Comparison of ENCODE assay signal across 13 cellular contexts in genomic region chr2:21234721-21235120, GRCh38.
DNase-seq lines count a peak whose midpoint lies in the region; ATAC-seq and TF ChIP-seq lines count a peak whose summit lies in the region.
"Had no signal": no experiment of that assay in that cellular context is flagged by ENCODE, and none has a peak within 500 bp of the region (broad histone marks: within the 10 kb centered on the region; RNA-seq: fewer than 3 reads in every experiment).

No MANE protein-coding gene starts in this region.

- no peak overlapping the region for H3K4me3 ChIP-seq in Karpas-422 (ENCODE audit: low read length)
- H3K4me3 ChIP-seq in mesendoderm (ENCODE audit: low read length), result no peak overlapping the region
- no peak overlapping the region for H3K4me3 ChIP-seq in trophoblast cell (ENCODE audit: low read depth, low read length)
- H3K4me3 ChIP-seq in mesenchymal stem cell (ENCODE audit: insufficient read depth in 1 of 2, low read depth in 1 of 2, low read length in 2 of 2), result no peak overlapping the region
- H3K4me3 ChIP-seq: BLaER1 treated with 17β-estradiol and CSF1 and Interleukin-3, amounts not matched to agents 10 nM and 100 nM; GM23338; HAP-1 had no signal

- H3K79me1 ChIP-seq in mesendoderm (ENCODE audit: low read length) (no peaks in the 10 kb centered on the region), trophoblast cell (ENCODE audit: low read length) (no peaks in the 10 kb centered on the region), mesenchymal stem cell (replicated peaks; ENCODE audit: low read length, poor library complexity, severe bottlenecking) (no peaks in the 10 kb centered on the region)

- H3K18ac ChIP-seq in mesendoderm (ENCODE audit: low read length) (no peak overlapping the region), trophoblast cell (ENCODE audit: low read length) (no peak overlapping the region), mesenchymal stem cell (ENCODE audit: low read depth in 1 of 2, low read length in 2 of 2) (no peak overlapping the region)

- no peak overlapping the region for H3K9ac ChIP-seq in Karpas-422 (ENCODE audit: low read length)
- H3K9ac ChIP-seq in mesendoderm (ENCODE audit: low read length), result no peak overlapping the region
- H3K9ac ChIP-seq in trophoblast cell (ENCODE audit: low read length), result no peak overlapping the region
- H3K9ac ChIP-seq in mesenchymal stem cell (ENCODE audit: low read length), result no peak overlapping the region
- H3K9ac ChIP-seq: BLaER1 treated with 17β-estradiol and CSF1 and Interleukin-3, amounts not matched to agents 10 nM and 100 nM had no signal

- H3K36me3 ChIP-seq in Karpas-422 (ENCODE audit: insufficient read depth, low read length) (no peaks in the 10 kb centered on the region), mesendoderm (ENCODE audit: control insufficient read depth, insufficient read depth, low read length) (no peaks in the 10 kb centered on the region), trophoblast cell (ENCODE audit: control insufficient read depth in 1 of 2, insufficient read depth in 2 of 2, low read length in 2 of 2) (no peaks in the 10 kb centered on the region), mesenchymal stem cell (ENCODE audit: control insufficient read depth in 1 of 2, insufficient read depth in 2 of 2, low read depth in 1 of 2, low read length in 2 of 2) (no peaks in the 10 kb centered on the region)
- H3K36me3 ChIP-seq: BLaER1 treated with 17β-estradiol and CSF1 and Interleukin-3, amounts not matched to agents 10 nM and 100 nM; HAP-1 had no signal

- H2BK120ac ChIP-seq in mesendoderm (ENCODE audit: low read depth, low read length), result no peak overlapping the region
- no peak overlapping the region for H2BK120ac ChIP-seq in trophoblast cell (ENCODE audit: insufficient read depth, low read length, poor library complexity)
- no peak overlapping the region for H2BK120ac ChIP-seq in mesenchymal stem cell (ENCODE audit: low read depth, low read length)

- no peaks in the 10 kb centered on the region for H3K79me2 ChIP-seq in Karpas-422 (ENCODE audit: low read length)
- H3K79me2 ChIP-seq in mesendoderm (ENCODE audit: control insufficient read depth, insufficient read depth, low read length), result no peaks in the 10 kb centered on the region
- no peaks in the 10 kb centered on the region for H3K79me2 ChIP-seq in trophoblast cell (ENCODE audit: control insufficient read depth, insufficient read depth, low read length, poor library complexity)

- H4K20me1 ChIP-seq in Karpas-422 (ENCODE audit: insufficient read depth, low read depth, low read length), result no peaks in the 10 kb centered on the region
- H4K20me1 ChIP-seq: BLaER1 treated with 17β-estradiol and CSF1 and Interleukin-3, amounts not matched to agents 10 nM and 100 nM had no signal

- no peak overlapping the region for H4K8ac ChIP-seq in mesendoderm (ENCODE audit: low read depth, low read length)
- H4K8ac ChIP-seq in trophoblast cell (ENCODE audit: low read depth, low read length), result no peak overlapping the region
- no peak overlapping the region for H4K8ac ChIP-seq in mesenchymal stem cell (ENCODE audit: low read length)

- no peak overlapping the region for H2BK15ac ChIP-seq in mesendoderm (replicated peaks; ENCODE audit: low read depth)
- no peak overlapping the region for H2BK15ac ChIP-seq in mesenchymal stem cell (ENCODE audit: low read depth, poor library complexity, severe bottlenecking)

- H3K14ac ChIP-seq in trophoblast cell (ENCODE audit: low read length), result no peak overlapping the region
- no peak overlapping the region for H3K14ac ChIP-seq in mesenchymal stem cell (ENCODE audit: low read length in 2 of 2)

- no peak overlapping the region for H3K23ac ChIP-seq in mesendoderm (ENCODE audit: low read length)
- H3K23ac ChIP-seq in trophoblast cell (ENCODE audit: low read length), result no peak overlapping the region
- no peak overlapping the region for H3K23ac ChIP-seq in mesenchymal stem cell (ENCODE audit: low read length in 2 of 2)

- no peak for TF ChIP-seq CTCF in VCaP (conservative IDR thresholded peaks at IDR 0.05)

- H3K4me2 ChIP-seq in Karpas-422 (ENCODE audit: low read depth, low read length, poor library complexity, severe bottlenecking) (no peak overlapping the region), mesendoderm (ENCODE audit: low read length) (no peak overlapping the region), trophoblast cell (ENCODE audit: low read length) (no peak overlapping the region), mesenchymal stem cell (ENCODE audit: low read length, poor library complexity, severe bottlenecking) (no peak overlapping the region)
- H3K4me2 ChIP-seq: BLaER1 treated with 17β-estradiol and CSF1 and Interleukin-3, amounts not matched to agents 10 nM and 100 nM; GM23338 had no signal

- H3K56ac ChIP-seq in mesendoderm (ENCODE audit: low read length), result no peak overlapping the region

- no peak for ATAC-seq in GM19395 (IDR thresholded peaks at IDR 0.05; ENCODE audit: unreplicated experiment)
- ATAC-seq: GM23338 had no signal

- H2BK12ac ChIP-seq in trophoblast cell (ENCODE audit: low read length), result no peak overlapping the region
- no peak overlapping the region for H2BK12ac ChIP-seq in mesenchymal stem cell (ENCODE audit: low read length in 2 of 2)

- H4K5ac ChIP-seq in mesendoderm (ENCODE audit: low read length), result no peak overlapping the region

- WGBS in mesendoderm (ENCODE audit: extremely low coverage, insufficient coverage, low lambda C conversion rate), result no CpG with 5 or more reads among the region's 2 CpGs
- no CpG with 5 or more reads among the region's 2 CpGs for WGBS in trophoblast cell (ENCODE audit: extremely low coverage, insufficient coverage, insufficient read length)
- 96% methylated on average over 2 of the region's 2 CpGs for WGBS in mesenchymal stem cell

- no peak overlapping the region for H2AK5ac ChIP-seq in mesendoderm (ENCODE audit: low read length)
- H2AK5ac ChIP-seq in trophoblast cell (ENCODE audit: low read length), result no peak overlapping the region
- no peak overlapping the region for H2AK5ac ChIP-seq in mesenchymal stem cell (ENCODE audit: low read length, severe bottlenecking)

- H2BK5ac ChIP-seq in mesendoderm (ENCODE audit: low read length) (no peak overlapping the region), trophoblast cell (ENCODE audit: low read depth, low read length, poor library complexity) (no peak overlapping the region), mesenchymal stem cell (ENCODE audit: low read depth, low read length, poor library complexity, severe bottlenecking) (no peak overlapping the region)

- H3K9me3 ChIP-seq in Karpas-422 (ENCODE audit: low read length) (no peaks in the 10 kb centered on the region), trophoblast cell (ENCODE audit: insufficient read depth, low read depth, low read length) (no peaks in the 10 kb centered on the region), mesenchymal stem cell (ENCODE audit: control insufficient read depth, low read length) (no peaks in the 10 kb centered on the region)
- H3K9me3 ChIP-seq: HAP-1 had no signal

- H4K91ac ChIP-seq in trophoblast cell (ENCODE audit: low read depth, low read length), result no peak overlapping the region
- H4K91ac ChIP-seq in mesenchymal stem cell (ENCODE audit: low read length), result no peak overlapping the region

- H3K4me1 ChIP-seq in Karpas-422 (ENCODE audit: low read length), result peaks cover 13% of the 10 kb centered on the region
- no peaks in the 10 kb centered on the region for H3K4me1 ChIP-seq in mesendoderm (ENCODE audit: control insufficient read depth, low read depth, low read length)
- H3K4me1 ChIP-seq in trophoblast cell (ENCODE audit: control insufficient read depth in 1 of 2, insufficient read depth in 2 of 2, low read length in 2 of 2), result no peaks in the 10 kb centered on the region
- H3K4me1 ChIP-seq in mesenchymal stem cell (ENCODE audit: control insufficient read depth, insufficient read depth, low read depth, low read length), result no peaks in the 10 kb centered on the region
- H3K4me1 ChIP-seq: HAP-1 had no signal

- H3K4ac ChIP-seq in mesendoderm (ENCODE audit: low read depth, low read length), result no peak overlapping the region
- no peak overlapping the region for H3K4ac ChIP-seq in trophoblast cell (ENCODE audit: low read depth, low read length)
- H3K4ac ChIP-seq in mesenchymal stem cell (ENCODE audit: low read depth in 1 of 2, low read length in 2 of 2), result no peak overlapping the region

- H3K27ac ChIP-seq in Karpas-422 (ENCODE audit: low read length), result no peak overlapping the region
- peak overlapping the region; percentile 55 for H3K27ac ChIP-seq in VCaP
- H3K27ac ChIP-seq in mesendoderm (ENCODE audit: low read depth, low read length), result no peak overlapping the region
- no peak overlapping the region for H3K27ac ChIP-seq in trophoblast cell (ENCODE audit: low read depth, low read length)
- no peak overlapping the region for H3K27ac ChIP-seq in mesenchymal stem cell (ENCODE audit: low read length, poor library complexity, severe bottlenecking)
- H3K27ac ChIP-seq: BLaER1 treated with 17β-estradiol and CSF1 and Interleukin-3, amounts not matched to agents 10 nM and 100 nM had no signal

- no peak overlapping the region for H4K12ac ChIP-seq in trophoblast cell (ENCODE audit: low read depth, low read length)

- H3K27me3 ChIP-seq in Karpas-422 (ENCODE audit: low read length), result no peaks in the 10 kb centered on the region
- H3K27me3 ChIP-seq in mesendoderm (ENCODE audit: insufficient read depth, low read length, poor library complexity), result no peaks in the 10 kb centered on the region
- H3K27me3 ChIP-seq in trophoblast cell (ENCODE audit: insufficient read depth, low read length), result no peaks in the 10 kb centered on the region
- H3K27me3 ChIP-seq in mesenchymal stem cell (ENCODE audit: control insufficient read depth in 1 of 2, insufficient read depth in 1 of 2, low read length in 2 of 2), result no peaks in the 10 kb centered on the region
- H3K27me3 ChIP-seq: BLaER1 treated with 17β-estradiol and CSF1 and Interleukin-3, amounts not matched to agents 10 nM and 100 nM had no signal

- no peaks in the 10 kb centered on the region for H3K9me2 ChIP-seq in Karpas-422 (replicated peaks; ENCODE audit: insufficient read depth, low read length)

- peak; percentile 21 for DNase-seq in Karpas-422
- peak; percentile 25 for DNase-seq in mesendoderm
- DNase-seq in trophoblast cell, result peak; percentile 44 to 73
- no peak for DNase-seq in mesenchymal stem cell
- DNase-seq in glomerular visceral epithelial cell (ENCODE audit: extremely low spot score), result no peak
- DNase-seq: ACHN; CD4-positive, CD25-positive, alpha-beta regulatory T cell; DMS53 had no signal

- no peak overlapping the region for H2AFZ ChIP-seq in Karpas-422 (ENCODE audit: low read length)
- no peak overlapping the region for H2AFZ ChIP-seq in trophoblast cell (ENCODE audit: insufficient read depth, low read length, poor library complexity)
- H2AFZ ChIP-seq in mesenchymal stem cell (ENCODE audit: low read depth, low read length), result no peak overlapping the region
- H2AFZ ChIP-seq: GM23338 had no signal

Comparison
In these comparisons a context has a peak if more than half of its experiments do, and no peak if none do; other contexts are left out.
1. DNase-seq: peak in Karpas-422 (single experiment), mesendoderm (single experiment) and trophoblast cell (2 of 2); none in mesenchymal stem cell (single experiment) and glomerular visceral epithelial cell (single experiment).